Comparison of ENCODE assay signal across 22 cellular contexts in the genomic region with DNA sequence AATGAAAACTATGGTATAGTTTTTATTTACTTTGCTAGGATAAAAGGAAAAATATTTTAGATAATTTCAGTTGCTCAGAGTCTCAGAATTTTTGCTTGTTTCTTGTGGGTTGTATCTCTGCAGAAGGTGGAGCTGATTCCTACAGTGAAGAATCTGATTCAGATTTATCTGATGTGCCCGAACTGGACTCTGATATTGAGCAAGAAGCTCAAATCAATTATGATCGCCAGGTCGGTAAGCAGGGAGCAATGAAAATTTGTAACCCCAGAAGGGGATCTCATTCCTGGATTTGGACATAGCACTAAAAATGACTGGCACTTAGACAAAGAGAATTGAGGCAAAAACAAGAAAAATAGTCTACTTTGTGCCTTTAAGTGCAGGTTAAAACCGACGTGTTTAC.
"Had no signal": no experiment of that assay in that cellular context is flagged by ENCODE, and none has a peak within 500 bp of the region (broad histone marks: within the 10 kb centered on the region; RNA-seq: fewer than 3 reads in every experiment).

No MANE protein-coding gene starts in this region.

- H3K36me3 ChIP-seq: colonic mucosa, esophagus muscularis mucosa, gastroesophageal sphincter, heart left ventricle, left ventricle myocardium inferior, lower lobe of right lung had no signal

- H3K79me2 ChIP-seq: hepatocyte had no signal

- H3K27me3 ChIP-seq: colonic mucosa, esophagus muscularis mucosa, foreskin keratinocyte, gastroesophageal sphincter, heart left ventricle, hepatocyte had no signal

- H2AFZ ChIP-seq: hepatocyte had no signal

- H3K27me3 Mint-ChIP-seq: dendritic cell treated with granulocyte-macrophage colony-stimulating factor and Interleukin-4, amounts not matched to agents 40 ng/mL and 50 ng/mL, for 4 days; effector memory CD8-positive, alpha-beta T cell had no signal

- H3K4me3 Mint-ChIP-seq: dendritic cell treated with granulocyte-macrophage colony-stimulating factor and Interleukin-4, amounts not matched to agents 40 ng/mL and 50 ng/mL, for 4 days; effector memory CD8-positive, alpha-beta T cell; immature natural killer cell; mesothelial cell of epicardium had no signal

- H3K9me3 Mint-ChIP-seq: dendritic cell treated with granulocyte-macrophage colony-stimulating factor and Interleukin-4, amounts not matched to agents 40 ng/mL and 50 ng/mL, for 4 days; effector memory CD8-positive, alpha-beta T cell; immature natural killer cell had no signal

- H3K4me3 ChIP-seq: colonic mucosa, esophagus muscularis mucosa, gastroesophageal sphincter, heart left ventricle, hepatocyte, left ventricle myocardium inferior, lower lobe of right lung, mucosa of descending colon had no signal

- ATAC-seq: effector memory CD8-positive, alpha-beta T cell; foreskin keratinocyte; gastroesophageal sphincter; heart left ventricle; left cardiac atrium; lower lobe of right lung; mucosa of descending colon had no signal

- H3K36me3 Mint-ChIP-seq: immature natural killer cell had no signal

- H3K9me3 ChIP-seq: colonic mucosa, esophagus muscularis mucosa, gastroesophageal sphincter, lower lobe of right lung, mucosa of descending colon had no signal

- FAIRE-seq: endothelial cell of umbilical vein, frontal cortex had no signal

- DNase-seq: cerebellar nuclear complex; colonic mucosa; cortex of kidney; effector CD8-positive, alpha-beta T cell; effector memory CD8-positive, alpha-beta T cell; foreskin keratinocyte; heart left ventricle; hypothalamus; immature natural killer cell; islet precursor cell; left cardiac atrium; left ventricle myocardium inferior; lower lobe of right lung; mesenchymal stem cell; mucosa of descending colon had no signal

- H3K27ac Mint-ChIP-seq: dendritic cell treated with granulocyte-macrophage colony-stimulating factor and Interleukin-4, amounts not matched to agents 40 ng/mL and 50 ng/mL, for 4 days; effector memory CD8-positive, alpha-beta T cell; immature natural killer cell; mesothelial cell of epicardium had no signal

- H3K27ac ChIP-seq: colonic mucosa, esophagus muscularis mucosa, foreskin keratinocyte, gastroesophageal sphincter, heart left ventricle, hepatocyte, left ventricle myocardium inferior, lower lobe of right lung had no signal

- H3K4me1 ChIP-seq: colonic mucosa, esophagus muscularis mucosa, gastroesophageal sphincter, heart left ventricle, left ventricle myocardium inferior, lower lobe of right lung had no signal

- H3K4me2 ChIP-seq: hepatocyte had no signal
